Comparison of ENCODE assay signal across 30 cellular contexts in genomic region chr9:133168432-133168831, GRCh38. TPM values are rescaled to one million over a fixed set of nuclear protein-coding genes. Genes with fewer than 3 reads are reported as not detected.
A peak's percentile ranks its signal among the peaks of the same experiment; 100 is the strongest.
DNase-seq lines count a peak whose midpoint lies in the region; ATAC-seq, FAIRE-seq and TF ChIP-seq lines count a peak whose summit lies in the region.
"Had no signal": no experiment of that assay in that cellular context is flagged by ENCODE, and none has a peak within 500 bp of the region (broad histone marks: within the 10 kb centered on the region; RNA-seq: fewer than 3 reads in every experiment).

No MANE protein-coding gene starts in this region.

- DNase-seq in endodermal cell (peak; percentile 84), smooth muscle cell (lab: John Stamatoyannopoulos, UW; ENCODE audit: unreplicated experiment) (peak; percentile 29), HepG2 (ENCODE audit: low spot score) (no peak)
- DNase-seq: body of pancreas; EL; foreskin fibroblast; hypothalamus; NCI-H1105 treated with DMSO at 0.1 percent for 48 hours; NCI-H2107; NCI-H524; stimulated activated CD4-positive, alpha-beta T cell treated with anti-CD3 and anti-CD28 coated beads, Interleukin-2, amount 100 ng/mL, for 48 hours; stimulated activated naive CD8-positive, alpha-beta T cell treated with anti-CD3 and anti-CD28 coated beads, Interleukin-15, amount 100 ng/mL, for 72 hours; T1000; transverse colon had no signal

- no peak for FAIRE-seq in HepG2 (lab: Jason Lieb, UNC)
- FAIRE-seq: endothelial cell of umbilical vein, H1, keratinocyte had no signal

- ATAC-seq in HepG2 (no peak), HG03521 (IDR thresholded peaks at IDR 0.05; ENCODE audit: unreplicated experiment) (no peak), HG03045 (IDR thresholded peaks at IDR 0.05; ENCODE audit: unreplicated experiment) (no peak)
- ATAC-seq: activated CD4-positive, CD25-positive, alpha-beta regulatory T cell treated with anti-CD3 and anti-CD28 coated beads, Interleukin-2, amount 50 U/mL, for 24 hours; body of pancreas; stimulated activated naive CD8-positive, alpha-beta T cell treated with anti-CD3 and anti-CD28 coated beads, Interleukin-15, amount 100 ng/mL, for 72 hours had no signal

- H3K27ac ChIP-seq in HEK293 (ENCODE audit: extremely low read depth, low read depth, low read length) (no peak overlapping the region), endodermal cell (ENCODE audit: low read depth, low read length) (no peak overlapping the region), smooth muscle cell (ENCODE audit: low read depth) (peak overlapping the region; percentile 66), HepG2 (ENCODE audit: extremely low read length, insufficient read depth, low read length) (no peak overlapping the region)
- H3K27ac ChIP-seq: body of pancreas, transverse colon had no signal

- H3K9me3 ChIP-seq in HEK293 (ENCODE audit: control insufficient read depth, insufficient read depth, low read depth, low read length) (no peaks in the 10 kb centered on the region), endodermal cell (ENCODE audit: control insufficient read depth, low read length) (no peaks in the 10 kb centered on the region), smooth muscle cell (replicated peaks; ENCODE audit: low read depth) (no peaks in the 10 kb centered on the region), HepG2 (ENCODE audit: low read length) (no peaks in the 10 kb centered on the region)
- H3K9me3 ChIP-seq: body of pancreas, transverse colon had no signal

- peak overlapping the region; percentile 8 for H3K4me3 Mint-ChIP-seq in endodermal cell
- H3K4me3 Mint-ChIP-seq: activated naive CD8-positive, alpha-beta T cell; activated T-helper 1 cell treated with anti-CD3 and anti-CD28 coated beads, Interleukin-12 subunit alpha, Interleukin-12 subunit beta, Interleukin-2, Interleukin-4 antibody, amounts not matched to agents 30 ng/mL and 10 ng/mL and 1 ng/mL, durations not matched to agents 14 hours and 24 hours and 36 hours; dendritic cell treated with granulocyte-macrophage colony-stimulating factor and Interleukin-4, amounts not matched to agents 40 ng/mL and 50 ng/mL, for 4 days; stimulated activated naive CD8-positive, alpha-beta T cell treated with anti-CD3 and anti-CD28 coated beads, Interleukin-15, amount 100 ng/mL, for 72 hours had no signal

- H3K27me3 ChIP-seq in endodermal cell (ENCODE audit: control insufficient read depth, insufficient read depth, low read length, poor library complexity, severe bottlenecking) (no peaks in the 10 kb centered on the region), smooth muscle cell (ENCODE audit: low read depth) (no peaks in the 10 kb centered on the region), HepG2 (ENCODE audit: control insufficient read depth in 1 of 2, insufficient read depth in 2 of 2, low read length in 2 of 2) (peaks cover 3 to 24% of the 10 kb centered on the region in 2 experiments; a peak in 4 of 5 replicates)
- H3K27me3 ChIP-seq: body of pancreas had no signal

- H4K20me1 ChIP-seq in smooth muscle cell (ENCODE audit: low read depth) (no peaks in the 10 kb centered on the region), HepG2 (ENCODE audit: insufficient read depth, low read length) (no peaks in the 10 kb centered on the region)

- TF ChIP-seq CTCF in HEK293 (tag by site-specific recombination; IDR thresholded peaks at IDR 0.05): no peak
- no peak for TF ChIP-seq CTCF in endodermal cell (conservative IDR thresholded peaks at IDR 0.05)
- TF ChIP-seq CTCF in smooth muscle cell (IDR thresholded peaks at IDR 0.05; ENCODE audit: borderline replicate concordance, insufficient read depth, poor library complexity, severe bottlenecking): no peak
- TF ChIP-seq CTCF in HepG2 (CRISPR knock-in tag; IDR thresholded peaks at IDR 0.05): no peak

- H3K36me3 Mint-ChIP-seq in endodermal cell (ENCODE audit: low read depth): no peaks in the 10 kb centered on the region
- H3K36me3 Mint-ChIP-seq: activated naive CD8-positive, alpha-beta T cell had no signal

- POLR2A ChIA-PET in HEK293 (lab: Yijun Ruan, JAX) (interaction anchor here (1.6 kb wide), 1 partner anchor 138 kb away, joined by 5 read pairs; the partner anchor contains the start of gene GTF3C5), HepG2 (lab: Yijun Ruan, JAX) (no interaction called here)

- no peak overlapping the region for H3K4me3 ChIP-seq in HEK293 (ENCODE audit: low read depth, low read length)
- H3K4me3 ChIP-seq in endodermal cell (ENCODE audit: low read length): no peak overlapping the region
- H3K4me3 ChIP-seq in smooth muscle cell: no peak overlapping the region
- no peak overlapping the region for H3K4me3 ChIP-seq in HepG2 (replicated peaks in 1 of 3; ENCODE audit: insufficient read depth in 1 of 3, low read depth in 2 of 3, low read length in 3 of 3)
- H3K4me3 ChIP-seq: body of pancreas, transverse colon had no signal

- no peaks in the 10 kb centered on the region for H3K79me2 ChIP-seq in smooth muscle cell (ENCODE audit: low read depth)
- no peaks in the 10 kb centered on the region for H3K79me2 ChIP-seq in HepG2 (ENCODE audit: insufficient read depth, low read length)

- 45% methylated on average over 6 of the region's 6 CpGs; no CpG with 5 or more reads in 1 of the 2 experiments for WGBS in endodermal cell (ENCODE audit: insufficient coverage in 1 of 2, insufficient read length in 1 of 2), 2 experiments
- 38% methylated on average over 6 of the region's 6 CpGs for WGBS in smooth muscle cell (ENCODE audit: low lambda C conversion rate)
- WGBS in HepG2 (ENCODE audit: low lambda C conversion rate): 19% methylated on average over 6 of the region's 6 CpGs

- H3K9me3 Mint-ChIP-seq in endodermal cell: no peaks in the 10 kb centered on the region
- H3K9me3 Mint-ChIP-seq: activated T-helper 1 cell treated with anti-CD3 and anti-CD28 coated beads, Interleukin-12 subunit alpha, Interleukin-12 subunit beta, Interleukin-2, Interleukin-4 antibody, amounts not matched to agents 30 ng/mL and 10 ng/mL and 1 ng/mL, durations not matched to agents 14 hours and 24 hours and 36 hours; dendritic cell treated with granulocyte-macrophage colony-stimulating factor and Interleukin-4, amounts not matched to agents 40 ng/mL and 50 ng/mL, for 4 days; stimulated activated naive CD8-positive, alpha-beta T cell treated with anti-CD3 and anti-CD28 coated beads, Interleukin-15, amount 100 ng/mL, for 72 hours had no signal

- peaks cover 3% of the 10 kb centered on the region for H3K27me3 Mint-ChIP-seq in endodermal cell (ENCODE audit: insufficient read depth)
- H3K27me3 Mint-ChIP-seq: stimulated activated naive CD8-positive, alpha-beta T cell treated with anti-CD3 and anti-CD28 coated beads, Interleukin-15, amount 100 ng/mL, for 72 hours had no signal

- peaks cover 10% of the 10 kb centered on the region for H3F3A ChIP-seq in smooth muscle cell (ENCODE audit: low read depth)

- CTCF ChIA-PET in HEK293 (lab: Yijun Ruan, JAX): interaction anchor here (0.5 to 2.5 kb wide), 4 partner anchors 17 to 755 kb away, joined by 3 to 8 read pairs (median 6); no protein-coding TSS in a partner anchor
- CTCF ChIA-PET in HepG2 (lab: Yijun Ruan, JAX; ENCODE audit: low intra/inter-chr PET ratio, low total read pairs): no interaction called here

- H2AFZ ChIP-seq in smooth muscle cell (ENCODE audit: low read depth) (no peak overlapping the region), HepG2 (ENCODE audit: low read length) (no peak overlapping the region)

- no TSS peak for BruUV-seq in HepG2 (replicated peaks; lab: Mats Ljungman, UMichigan)

- TF ChIP-seq POLR2A in HepG2 (IDR thresholded peaks at IDR 0.05; ENCODE audit: insufficient read depth in 1 of 2, low read depth in 2 of 2, low read length in 2 of 2): no peak

- in situ Hi-C loops in HepG2 (cut with HindIII; ENCODE audit: extremely low pct_ligation_motif_present, low pct_unique_long_range_greater_than_20kb): no loop called here

- TF ChIP-seq EP300 in HepG2 (IDR thresholded peaks at IDR 0.05; ENCODE audit: low read depth in 2 of 2, low read length in 2 of 2) (no peak), HepG2 (CRISPR knock-in tag; IDR thresholded peaks at IDR 0.05; ENCODE audit: borderline replicate concordance) (no peak)

- H3K4me2 ChIP-seq in smooth muscle cell (no peak overlapping the region), HepG2 (ENCODE audit: low read depth, low read length) (no peak overlapping the region)

- H3K36me3 ChIP-seq in HEK293 (ENCODE audit: control insufficient read depth in 2 of 2, insufficient read depth in 1 of 2, low read length in 2 of 2) (no peaks in the 10 kb centered on the region), endodermal cell (ENCODE audit: control insufficient read depth, insufficient read depth, low read length) (no peaks in the 10 kb centered on the region), smooth muscle cell (ENCODE audit: low read depth) (no peaks in the 10 kb centered on the region), HepG2 (replicated peaks in 1 of 2; ENCODE audit: control insufficient read depth in 1 of 2, insufficient read depth in 2 of 2, low read length in 2 of 2) (no peaks in the 10 kb centered on the region)
- H3K36me3 ChIP-seq: transverse colon had no signal

- intact Hi-C loops in HepG2 (cut with micrococcal nuclease; ENCODE audit: unreplicated experiment): no loop called here

- peak overlapping the region; percentile 74 for H3K27ac Mint-ChIP-seq in endodermal cell
- H3K27ac Mint-ChIP-seq: activated naive CD8-positive, alpha-beta T cell; activated T-helper 1 cell treated with anti-CD3 and anti-CD28 coated beads, Interleukin-12 subunit alpha, Interleukin-12 subunit beta, Interleukin-2, Interleukin-4 antibody, amounts not matched to agents 30 ng/mL and 10 ng/mL and 1 ng/mL, durations not matched to agents 14 hours and 24 hours and 36 hours; dendritic cell treated with granulocyte-macrophage colony-stimulating factor and Interleukin-4, amounts not matched to agents 40 ng/mL and 50 ng/mL, for 4 days; progenitor cell of endocrine pancreas; stimulated activated naive CD8-positive, alpha-beta T cell treated with anti-CD3 and anti-CD28 coated beads, Interleukin-15, amount 100 ng/mL, for 72 hours had no signal

- H3K9ac ChIP-seq in endodermal cell (ENCODE audit: extremely low read depth, low read length, poor library complexity, severe bottlenecking): peak overlapping the region; percentile 51
- no peak overlapping the region for H3K9ac ChIP-seq in smooth muscle cell (ENCODE audit: low read depth)
- no peak overlapping the region for H3K9ac ChIP-seq in HepG2 (ENCODE audit: insufficient read depth, low read depth, low read length)

- peaks cover 22% of the 10 kb centered on the region for H3K4me1 Mint-ChIP-seq in endodermal cell

- H3K4me1 ChIP-seq in HEK293 (ENCODE audit: control insufficient read depth, insufficient read depth, low read length): no peaks in the 10 kb centered on the region
- peaks cover 6% of the 10 kb centered on the region for H3K4me1 ChIP-seq in endodermal cell (ENCODE audit: control insufficient read depth, insufficient read depth, low read length)
- H3K4me1 ChIP-seq in smooth muscle cell (ENCODE audit: low read depth): no peaks in the 10 kb centered on the region
- H3K4me1 ChIP-seq in HepG2 (ENCODE audit: insufficient read depth, low read length): no peaks in the 10 kb centered on the region

- no peak for TF ChIP-seq RAD21 in HepG2 (CRISPR knock-in tag; IDR thresholded peaks at IDR 0.05)

RNA-seq across cellular contexts. Expression of gene GBGT1, which starts 4.7 kb away (rescaled TPM):
- total RNA-seq in endodermal cell (10 to 100 TPM; 28.2 to 29.1 TPM), smooth muscle cell (8.2 and 11.3 TPM in 2 replicates), HepG2 (2016; rRNA removed; fragmentation: Illumina TruSeq; extraction: Trizol) (not detected in 2 replicates)
- polyA plus RNA-seq in endodermal cell (2013, experiment 1 of 2): 7.5 TPM
- polyA plus RNA-seq in endodermal cell (2013, experiment 2 of 2): 7.8 TPM
- polyA plus RNA-seq in smooth muscle cell (4.5 and 6.7 TPM in 2 replicates), HepG2 (2011; rRNA removed) (not detected in 2 replicates)
- 0.10 TPM in 1 of 2 replicates, not detected in the other for total RNA-seq in HepG2 (2016; cell fraction: cytosol; rRNA removed; fragmentation: Illumina TruSeq; extraction: Trizol; ENCODE audit: low read depth)
- not detected in 2 replicates for total RNA-seq in HepG2 (2016; cell fraction: insoluble cytoplasmic fraction; rRNA removed; fragmentation: Illumina TruSeq; extraction: Trizol)
- total RNA-seq in HepG2 (2016; cell fraction: membrane; rRNA removed; fragmentation: Illumina TruSeq; extraction: Trizol): not detected in 2 replicates
- not detected in 2 replicates for total RNA-seq in HepG2 (2016; cell fraction: nucleus; rRNA removed; fragmentation: Illumina TruSeq; extraction: Trizol)
- polyA plus RNA-seq in HepG2 (2011; cell fraction: cytosol; rRNA removed): not detected in 2 replicates
- polyA plus RNA-seq in HepG2 (2011; cell fraction: nucleus; rRNA removed): not detected in 2 replicates
- not detected in 2 replicates for polyA plus RNA-seq in HepG2 (2012)
- polyA plus RNA-seq in HepG2 (2016; cell fraction: cytosol; fragmentation: Illumina TruSeq; extraction: Trizol; ENCODE audit: low read depth): not detected in 2 replicates
- polyA plus RNA-seq in HepG2 (2016; cell fraction: insoluble cytoplasmic fraction; fragmentation: Illumina TruSeq; extraction: Trizol; ENCODE audit: low read depth): not detected in 2 replicates
- not detected in 2 replicates for polyA plus RNA-seq in HepG2 (2016; cell fraction: membrane; fragmentation: Illumina TruSeq; extraction: Trizol; ENCODE audit: low read depth)
- not detected in 2 replicates for polyA plus RNA-seq in HepG2 (2016; cell fraction: nucleus; fragmentation: Illumina TruSeq; extraction: Trizol; ENCODE audit: insufficient read depth, low read depth)
- polyA minus RNA-seq in HepG2 (2011; rRNA and poly(A)+ RNA removed; ENCODE audit: low replicate concordance): not detected in 2 replicates
- polyA minus RNA-seq in HepG2 (2011; cell fraction: cytosol; rRNA and poly(A)+ RNA removed): not detected in 2 replicates
- polyA minus RNA-seq in HepG2 (2011; cell fraction: nucleus; rRNA and poly(A)+ RNA removed): not detected in 2 replicates
- polyA plus RNA-seq: neural cell had no signal

RNA-seq across cellular contexts. Expression of gene OBP2B, which starts 40.6 kb away (rescaled TPM):
- not detected for total RNA-seq in endodermal cell
- not detected for polyA plus RNA-seq in endodermal cell (2013, experiment 1 of 2)
- polyA plus RNA-seq in endodermal cell (2013, experiment 2 of 2): not detected
- not detected in 2 replicates for total RNA-seq in smooth muscle cell
- not detected in 2 replicates for polyA plus RNA-seq in smooth muscle cell
- not detected in 2 replicates for total RNA-seq in HepG2 (2016; rRNA removed; fragmentation: Illumina TruSeq; extraction: Trizol)
- total RNA-seq in HepG2 (2016; cell fraction: cytosol; rRNA removed; fragmentation: Illumina TruSeq; extraction: Trizol; ENCODE audit: low read depth): not detected in 2 replicates
- total RNA-seq in HepG2 (2016; cell fraction: insoluble cytoplasmic fraction; rRNA removed; fragmentation: Illumina TruSeq; extraction: Trizol): not detected in 2 replicates
- total RNA-seq in HepG2 (2016; cell fraction: membrane; rRNA removed; fragmentation: Illumina TruSeq; extraction: Trizol): not detected in 2 replicates
- total RNA-seq in HepG2 (2016; cell fraction: nucleus; rRNA removed; fragmentation: Illumina TruSeq; extraction: Trizol): not detected in 2 replicates
- not detected in 2 replicates for polyA plus RNA-seq in HepG2 (2011; rRNA removed)
- not detected in 2 replicates for polyA plus RNA-seq in HepG2 (2011; cell fraction: cytosol; rRNA removed)
- polyA plus RNA-seq in HepG2 (2011; cell fraction: nucleus; rRNA removed): not detected in 2 replicates
- polyA plus RNA-seq in HepG2 (2012): not detected in 2 replicates
- polyA plus RNA-seq in HepG2 (2016; cell fraction: cytosol; fragmentation: Illumina TruSeq; extraction: Trizol; ENCODE audit: low read depth): not detected in 2 replicates
- not detected in 2 replicates for polyA plus RNA-seq in HepG2 (2016; cell fraction: insoluble cytoplasmic fraction; fragmentation: Illumina TruSeq; extraction: Trizol; ENCODE audit: low read depth)
- not detected in 2 replicates for polyA plus RNA-seq in HepG2 (2016; cell fraction: membrane; fragmentation: Illumina TruSeq; extraction: Trizol; ENCODE audit: low read depth)
- polyA plus RNA-seq in HepG2 (2016; cell fraction: nucleus; fragmentation: Illumina TruSeq; extraction: Trizol; ENCODE audit: insufficient read depth, low read depth): not detected in 2 replicates
- polyA minus RNA-seq in HepG2 (2011; rRNA and poly(A)+ RNA removed; ENCODE audit: low replicate concordance): not detected in 2 replicates
- not detected in 2 replicates for polyA minus RNA-seq in HepG2 (2011; cell fraction: cytosol; rRNA and poly(A)+ RNA removed)
- polyA minus RNA-seq in HepG2 (2011; cell fraction: nucleus; rRNA and poly(A)+ RNA removed): not detected in 2 replicates
- total RNA-seq: activated CD8-positive, alpha-beta memory T cell treated with anti-CD3 and anti-CD28 coated beads for 36 hours; activated T-helper 1 cell treated with anti-CD3 and anti-CD28 coated beads, Interleukin-12 subunit alpha, Interleukin-12 subunit beta, Interleukin-2, Interleukin-4 antibody, amounts not matched to agents 30 ng/mL and 10 ng/mL and 1 ng/mL, durations not matched to agents 14 hours and 24 hours and 36 hours; body of pancreas; endothelial cell of umbilical vein; H1; HT1080; LHCN-M2; mesenteric fat pad; progenitor cell of endocrine pancreas; transverse colon had no signal
- polyA plus RNA-seq: endothelial cell of umbilical vein, H1, keratinocyte, neural cell had no signal

RNA-seq across cellular contexts. Expression of gene RALGDS, which starts 47.4 kb away (rescaled TPM):
- total RNA-seq in endodermal cell (10 to 100 TPM; 28.0 to 30.7 TPM), smooth muscle cell (27.8 and 28.5 TPM in 2 replicates), HepG2 (2016; rRNA removed; fragmentation: Illumina TruSeq; extraction: Trizol) (8.8 and 12.9 TPM in 2 replicates)
- polyA plus RNA-seq in endodermal cell (2013, experiment 1 of 2): 79.9 TPM
- polyA plus RNA-seq in endodermal cell (2013, experiment 2 of 2): 71.6 TPM
- polyA plus RNA-seq in smooth muscle cell (37.7 and 43.7 TPM in 2 replicates), HepG2 (2011; rRNA removed) (25.5 and 28.8 TPM in 2 replicates)
- 4.2 and 5.7 TPM in 2 replicates for total RNA-seq in HepG2 (2016; cell fraction: cytosol; rRNA removed; fragmentation: Illumina TruSeq; extraction: Trizol; ENCODE audit: low read depth)
- 7.3 and 12.1 TPM in 2 replicates for total RNA-seq in HepG2 (2016; cell fraction: insoluble cytoplasmic fraction; rRNA removed; fragmentation: Illumina TruSeq; extraction: Trizol)
- total RNA-seq in HepG2 (2016; cell fraction: membrane; rRNA removed; fragmentation: Illumina TruSeq; extraction: Trizol): 15.5 and 15.7 TPM in 2 replicates
- total RNA-seq in HepG2 (2016; cell fraction: nucleus; rRNA removed; fragmentation: Illumina TruSeq; extraction: Trizol): 10.4 and 11.0 TPM in 2 replicates
- 14.9 and 17.8 TPM in 2 replicates for polyA plus RNA-seq in HepG2 (2011; cell fraction: cytosol; rRNA removed)
- 104 and 131 TPM in 2 replicates for polyA plus RNA-seq in HepG2 (2011; cell fraction: nucleus; rRNA removed)
- polyA plus RNA-seq in HepG2 (2012): 12.0 and 15.7 TPM in 2 replicates
- polyA plus RNA-seq in HepG2 (2016; cell fraction: cytosol; fragmentation: Illumina TruSeq; extraction: Trizol; ENCODE audit: low read depth): 4.1 and 4.2 TPM in 2 replicates
- 8.9 and 12.0 TPM in 2 replicates for polyA plus RNA-seq in HepG2 (2016; cell fraction: insoluble cytoplasmic fraction; fragmentation: Illumina TruSeq; extraction: Trizol; ENCODE audit: low read depth)
- 11.6 and 12.4 TPM in 2 replicates for polyA plus RNA-seq in HepG2 (2016; cell fraction: membrane; fragmentation: Illumina TruSeq; extraction: Trizol; ENCODE audit: low read depth)
- polyA plus RNA-seq in HepG2 (2016; cell fraction: nucleus; fragmentation: Illumina TruSeq; extraction: Trizol; ENCODE audit: insufficient read depth, low read depth): 28.7 and 31.3 TPM in 2 replicates
- 20.8 and 24.6 TPM in 2 replicates for polyA minus RNA-seq in HepG2 (2011; rRNA and poly(A)+ RNA removed; ENCODE audit: low replicate concordance)
- 4.8 and 5.6 TPM in 2 replicates for polyA minus RNA-seq in HepG2 (2011; cell fraction: cytosol; rRNA and poly(A)+ RNA removed)
- polyA minus RNA-seq in HepG2 (2011; cell fraction: nucleus; rRNA and poly(A)+ RNA removed): 17.0 and 17.4 TPM in 2 replicates
